In genomic region chr10:132041340-132041739, GRCh38 we compare ENCODE assay signal across 10 cellular contexts. TPM values are rescaled to one million over a fixed set of nuclear protein-coding genes. Genes with fewer than 3 reads are reported as not detected.
"Had no signal": no experiment of that assay in that cellular context is flagged by ENCODE, and none has a peak within 500 bp of the region (broad histone marks: within the 10 kb centered on the region; RNA-seq: fewer than 3 reads in every experiment).

No MANE protein-coding gene starts in this region.

- H3K27ac ChIP-seq: GM23248, HL-60 had no signal

- H3K36me3 ChIP-seq: HAP-1 had no signal

- H3K4me3 Mint-ChIP-seq: HFFc6, IgD-negative memory B cell had no signal

- H3K9me3 Mint-ChIP-seq: HFFc6, IgD-negative memory B cell had no signal

- H3K36me3 Mint-ChIP-seq: IgD-negative memory B cell had no signal

- H3K9me3 ChIP-seq: HAP-1 had no signal

- H3K27ac Mint-ChIP-seq: HFFc6, IgD-negative memory B cell had no signal

- H2AFZ ChIP-seq: GM23248 had no signal

- DNase-seq: GM23248, GOT3, H7, HFFc6, KBM-7 had no signal

- H3K4me1 ChIP-seq: HAP-1 had no signal

- ATAC-seq: HCT116, HepG2 had no signal

- H3K4me3 ChIP-seq: GM23248, HAP-1 had no signal

RNA-seq across cellular contexts. Expression of gene JAKMIP3, which starts 24.4 kb away (rescaled TPM):
- total RNA-seq: GM23248 had no signal
